8 cellular contexts compared by ENCODE assay signal in genomic region chr5:35777358-35778087, GRCh38.
DNase-seq lines count a peak whose midpoint lies in the region; ATAC-seq and TF ChIP-seq lines count a peak whose summit lies in the region.

No MANE protein-coding gene starts in this region.

- H3K36me3 Mint-ChIP-seq in activated naive CD8-positive, alpha-beta T cell treated with anti-CD3 and anti-CD28 coated beads, Interleukin-2, amount 10 ng/mL, durations not matched to agents 7 days and 5 days, result no peaks in the 10 kb centered on the region

- H3K9me3 Mint-ChIP-seq in activated naive CD8-positive, alpha-beta T cell treated with anti-CD3 and anti-CD28 coated beads, Interleukin-2, amount 10 ng/mL, durations not matched to agents 7 days and 5 days, result no peaks in the 10 kb centered on the region

- no peak overlapping the region for H3K27ac ChIP-seq in right atrium auricular region

- H3K27me3 ChIP-seq in BE2C, result no peaks in the 10 kb centered on the region; the same call in 1 of the 2 replicates
- H3K27me3 ChIP-seq in right atrium auricular region, result no peaks in the 10 kb centered on the region

- H3K9me3 ChIP-seq in BE2C (no peaks in the 10 kb centered on the region), right atrium auricular region (no peaks in the 10 kb centered on the region)

- H3K4me3 Mint-ChIP-seq in activated naive CD8-positive, alpha-beta T cell treated with anti-CD3 and anti-CD28 coated beads, Interleukin-2, amount 10 ng/mL, durations not matched to agents 7 days and 5 days, result no peak overlapping the region

- no peaks in the 10 kb centered on the region for H3K27me3 Mint-ChIP-seq in activated naive CD8-positive, alpha-beta T cell treated with anti-CD3 and anti-CD28 coated beads, Interleukin-2, amount 10 ng/mL, durations not matched to agents 7 days and 5 days

- ATAC-seq in GM21526 (IDR thresholded peaks at IDR 0.05; ENCODE audit: low FRiP score, unreplicated experiment) (peak; percentile 78), HG03457 (IDR thresholded peaks at IDR 0.05; ENCODE audit: unreplicated experiment) (no peak)
- ATAC-seq in activated naive CD8-positive, alpha-beta T cell treated with anti-CD3 and anti-CD28 coated beads, Interleukin-2, amount 10 ng/mL, durations not matched to agents 7 days and 5 days (ENCODE audit: low read depth), result peak; percentile 70

- no peak overlapping the region for H3K27ac Mint-ChIP-seq in activated naive CD8-positive, alpha-beta T cell treated with anti-CD3 and anti-CD28 coated beads, Interleukin-2, amount 10 ng/mL, durations not matched to agents 7 days and 5 days

- H3K4me1 ChIP-seq in BE2C, result no peaks in the 10 kb centered on the region
- H3K4me1 ChIP-seq in right atrium auricular region, result no peaks in the 10 kb centered on the region

- POLR2A ChIA-PET in activated naive CD8-positive, alpha-beta T cell treated with anti-CD3 and anti-CD28 coated beads, Interleukin-2, amount 10 ng/mL, durations not matched to agents 7 days and 5 days (lab: Charles Lee), result interaction anchor here (1.2 kb wide), 1 partner anchor 126 kb away, joined by 3 read pairs; no protein-coding TSS in a partner anchor

- H3K36me3 ChIP-seq in BE2C (no peaks in the 10 kb centered on the region), right atrium auricular region (no peaks in the 10 kb centered on the region)

- H3K4me3 ChIP-seq in BE2C (ENCODE audit: low read depth, low read length) (no peak overlapping the region), right atrium auricular region (no peak overlapping the region), skeletal muscle cell (ENCODE audit: low read depth, low read length) (no peak overlapping the region)

- TF ChIP-seq CTCF in BE2C (IDR thresholded peaks at IDR 0.05; ENCODE audit: low read depth, low read length), result peak; percentile 65
- TF ChIP-seq CTCF in right atrium auricular region (IDR thresholded peaks at IDR 0.05), result peak; percentile 44 to 75

- DNase-seq in BE2C (peak; percentile 74), NCI-H146 treated with DMSO at 0.1 percent for 48 hours (lab: John Stamatoyannopoulos, UW; ENCODE audit: unreplicated experiment) (peak; percentile 3), T follicular helper cell (ENCODE audit: low read depth) (peak; percentile 67), right atrium auricular region (ENCODE audit: low spot score) (peak; percentile 69), skeletal muscle cell (ENCODE audit: low read depth) (peak; percentile 48)
- DNase-seq in activated naive CD8-positive, alpha-beta T cell treated with anti-CD3 and anti-CD28 coated beads, Interleukin-2, amount 10 ng/mL, durations not matched to agents 7 days and 5 days, result peak; percentile 54

- peaks cover 34% of the 10 kb centered on the region for H3K4me1 Mint-ChIP-seq in activated naive CD8-positive, alpha-beta T cell treated with anti-CD3 and anti-CD28 coated beads, Interleukin-2, amount 10 ng/mL, durations not matched to agents 7 days and 5 days

Comparison
In these comparisons a context has a peak if more than half of its experiments do, and no peak if none do; other contexts are left out.
1. DNase-seq: peak in every context shown above with its lines; median percentile 74 in BE2C; 69 in right atrium auricular region; 67 in T follicular helper cell; 54 in activated naive CD8-positive, alpha-beta T cell treated with anti-CD3 and anti-CD28 coated beads, Interleukin-2, amount 10 ng/mL, durations not matched to agents 7 days and 5 days; 48 in skeletal muscle cell; 3 in NCI-H146 treated with DMSO at 0.1 percent for 48 hours.